9 cellular contexts compared by ENCODE assay signal in the genomic region with DNA sequence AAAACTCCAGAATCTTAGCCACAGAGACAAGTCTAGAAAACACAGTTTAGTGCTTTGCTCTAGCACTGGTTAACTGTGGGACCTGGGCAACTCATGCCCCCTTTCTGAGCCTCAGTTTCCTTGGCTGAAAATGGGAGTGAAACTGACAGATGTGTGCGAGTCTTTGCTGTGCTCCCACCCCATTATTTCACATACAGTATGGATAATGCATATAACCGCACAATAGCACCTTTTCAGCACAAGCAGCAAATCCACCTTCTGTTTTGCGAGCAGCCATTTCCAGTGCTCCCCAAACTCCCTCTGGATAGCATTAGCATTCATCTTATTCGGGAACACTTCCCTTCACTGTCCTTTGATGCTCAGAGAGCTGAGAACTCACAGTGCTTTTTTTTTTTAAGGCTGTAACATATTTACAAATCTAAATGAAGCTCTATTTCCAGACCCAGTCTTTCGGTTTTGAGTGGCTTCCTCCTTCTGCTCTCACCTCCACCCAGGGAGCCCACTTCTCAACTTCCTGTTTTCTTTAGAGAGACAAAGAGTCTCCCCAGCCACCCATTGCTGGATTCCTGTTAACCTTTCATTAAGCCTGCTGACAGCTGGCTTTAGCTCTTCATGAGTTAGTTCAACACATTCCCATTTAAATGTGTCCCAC. TPM values are rescaled to one million over a fixed set of nuclear protein-coding genes. Genes with fewer than 3 reads are reported as not detected.
DNase-seq lines count a peak whose midpoint lies in the region; ATAC-seq, FAIRE-seq and TF ChIP-seq lines count a peak whose summit lies in the region.
"Had no signal": no experiment of that assay in that cellular context is flagged by ENCODE, and none has a peak within 500 bp of the region (broad histone marks: within the 10 kb centered on the region; RNA-seq: fewer than 3 reads in every experiment).

No MANE protein-coding gene starts in this region.

- FAIRE-seq in pancreas (lab: Jason Lieb, UNC): no peak
- FAIRE-seq: keratinocyte had no signal

- TF ChIP-seq CTCF in pancreas (IDR thresholded peaks at IDR 0.05): no peak

- peak; percentile 21 for DNase-seq in activated naive CD4-positive, alpha-beta T cell treated with Interleukin-2 at 50 U/mL for 16 hours
- DNase-seq in activated naive CD4-positive, alpha-beta T cell treated with anti-CD3 and anti-CD28 coated beads, Interleukin-2, amount 50 U/mL, for 16 hours: no peak
- peak; percentile 59 for DNase-seq in NCI-H146 (lab: John Stamatoyannopoulos, UW)
- DNase-seq in activated T-helper 2 cell treated with anti-CD3 and anti-CD28 coated beads, Interferon-gamma antibody, Interleukin-2, Interleukin-4, amounts not matched to agents 10 μg/mL and 5 μg/mL and 100 μg/mL, durations not matched to agents 14 hours and 24 hours and 36 hours (ENCODE audit: low spot score): no peak
- DNase-seq in GF-D8 (lab: John Stamatoyannopoulos, UW): no peak
- no peak for DNase-seq in pancreas
- no peak for DNase-seq in islet precursor cell

- peak; percentile 92 for ATAC-seq in HG02870 (IDR thresholded peaks at IDR 0.05; ENCODE audit: unreplicated experiment)
- ATAC-seq in pancreas: no peak

- intact Hi-C loops in activated T-helper 2 cell treated with anti-CD3 and anti-CD28 coated beads, Interferon-gamma antibody, Interleukin-2, Interleukin-4, amounts not matched to agents 10 μg/mL and 5 μg/mL and 100 μg/mL, durations not matched to agents 14 hours and 24 hours and 36 hours (cut with micrococcal nuclease): no loop called here
- intact Hi-C loops in pancreas (cut with DNase I): no loop called here

- peak overlapping the region; percentile 33 for H3K4me3 Mint-ChIP-seq in activated T-helper 2 cell treated with anti-CD3 and anti-CD28 coated beads, Interferon-gamma antibody, Interleukin-2, Interleukin-4, amounts not matched to agents 10 μg/mL and 5 μg/mL and 100 μg/mL, durations not matched to agents 14 hours and 24 hours and 36 hours (ENCODE audit: low read depth)

- peak overlapping the region; percentile 83 for H3K27ac Mint-ChIP-seq in activated T-helper 2 cell treated with anti-CD3 and anti-CD28 coated beads, Interferon-gamma antibody, Interleukin-2, Interleukin-4, amounts not matched to agents 10 μg/mL and 5 μg/mL and 100 μg/mL, durations not matched to agents 14 hours and 24 hours and 36 hours

- H3K9me3 ChIP-seq in pancreas: no peaks in the 10 kb centered on the region

- H3K4me1 Mint-ChIP-seq in activated T-helper 2 cell treated with anti-CD3 and anti-CD28 coated beads, Interferon-gamma antibody, Interleukin-2, Interleukin-4, amounts not matched to agents 10 μg/mL and 5 μg/mL and 100 μg/mL, durations not matched to agents 14 hours and 24 hours and 36 hours (ENCODE audit: low read depth): peaks cover 43% of the 10 kb centered on the region

- H3K27me3 Mint-ChIP-seq in activated T-helper 2 cell treated with anti-CD3 and anti-CD28 coated beads, Interferon-gamma antibody, Interleukin-2, Interleukin-4, amounts not matched to agents 10 μg/mL and 5 μg/mL and 100 μg/mL, durations not matched to agents 14 hours and 24 hours and 36 hours (ENCODE audit: low read depth): no peaks in the 10 kb centered on the region

- H3K27ac ChIP-seq in pancreas: no peak overlapping the region

- H3K9me3 Mint-ChIP-seq in activated T-helper 2 cell treated with anti-CD3 and anti-CD28 coated beads, Interferon-gamma antibody, Interleukin-2, Interleukin-4, amounts not matched to agents 10 μg/mL and 5 μg/mL and 100 μg/mL, durations not matched to agents 14 hours and 24 hours and 36 hours: peaks cover 18% of the 10 kb centered on the region

- no peaks in the 10 kb centered on the region for H3K36me3 ChIP-seq in pancreas

- H3K27me3 ChIP-seq in pancreas: no peaks in the 10 kb centered on the region

- H3K4me3 ChIP-seq in pancreas: no peak overlapping the region

- H3K4me1 ChIP-seq in pancreas: no peaks in the 10 kb centered on the region

- H3K36me3 Mint-ChIP-seq in activated T-helper 2 cell treated with anti-CD3 and anti-CD28 coated beads, Interferon-gamma antibody, Interleukin-2, Interleukin-4, amounts not matched to agents 10 μg/mL and 5 μg/mL and 100 μg/mL, durations not matched to agents 14 hours and 24 hours and 36 hours (ENCODE audit: low read depth): peaks cover 48% of the 10 kb centered on the region

- WGBS in pancreas, 2 donors: 50 to 60% methylated on average over 5 of the region's 5 CpGs

RNA-seq across cellular contexts. Expression of a gene that starts 49.2 kb away (rescaled TPM):
- total RNA-seq in activated T-helper 2 cell treated with anti-CD3 and anti-CD28 coated beads, Interferon-gamma antibody, Interleukin-2, Interleukin-4, amounts not matched to agents 10 μg/mL and 5 μg/mL and 100 μg/mL, durations not matched to agents 14 hours and 24 hours and 36 hours: 5.3 and 5.5 TPM in 2 replicates
- total RNA-seq in pancreas: under 1 TPM in 1 of 6 donors, not detected in 5; 0.50 TPM
- not detected for polyA plus RNA-seq in pancreas
- polyA plus RNA-seq: keratinocyte had no signal

Comparison
In these comparisons a context has a peak if more than half of its experiments do, and no peak if none do; other contexts are left out.
1. DNase-seq: peak in activated naive CD4-positive, alpha-beta T cell treated with Interleukin-2 at 50 U/mL for 16 hours (single experiment) and NCI-H146 (single experiment); none in activated naive CD4-positive, alpha-beta T cell treated with anti-CD3 and anti-CD28 coated beads, Interleukin-2, amount 50 U/mL, for 16 hours (single experiment), activated T-helper 2 cell treated with anti-CD3 and anti-CD28 coated beads, Interferon-gamma antibody, Interleukin-2, Interleukin-4, amounts not matched to agents 10 μg/mL and 5 μg/mL and 100 μg/mL, durations not matched to agents 14 hours and 24 hours and 36 hours (single experiment), GF-D8 (single experiment), pancreas (0 of 6) and islet precursor cell (single experiment).